Comparison of ENCODE assay signal across 19 cellular contexts in the genomic region with DNA sequence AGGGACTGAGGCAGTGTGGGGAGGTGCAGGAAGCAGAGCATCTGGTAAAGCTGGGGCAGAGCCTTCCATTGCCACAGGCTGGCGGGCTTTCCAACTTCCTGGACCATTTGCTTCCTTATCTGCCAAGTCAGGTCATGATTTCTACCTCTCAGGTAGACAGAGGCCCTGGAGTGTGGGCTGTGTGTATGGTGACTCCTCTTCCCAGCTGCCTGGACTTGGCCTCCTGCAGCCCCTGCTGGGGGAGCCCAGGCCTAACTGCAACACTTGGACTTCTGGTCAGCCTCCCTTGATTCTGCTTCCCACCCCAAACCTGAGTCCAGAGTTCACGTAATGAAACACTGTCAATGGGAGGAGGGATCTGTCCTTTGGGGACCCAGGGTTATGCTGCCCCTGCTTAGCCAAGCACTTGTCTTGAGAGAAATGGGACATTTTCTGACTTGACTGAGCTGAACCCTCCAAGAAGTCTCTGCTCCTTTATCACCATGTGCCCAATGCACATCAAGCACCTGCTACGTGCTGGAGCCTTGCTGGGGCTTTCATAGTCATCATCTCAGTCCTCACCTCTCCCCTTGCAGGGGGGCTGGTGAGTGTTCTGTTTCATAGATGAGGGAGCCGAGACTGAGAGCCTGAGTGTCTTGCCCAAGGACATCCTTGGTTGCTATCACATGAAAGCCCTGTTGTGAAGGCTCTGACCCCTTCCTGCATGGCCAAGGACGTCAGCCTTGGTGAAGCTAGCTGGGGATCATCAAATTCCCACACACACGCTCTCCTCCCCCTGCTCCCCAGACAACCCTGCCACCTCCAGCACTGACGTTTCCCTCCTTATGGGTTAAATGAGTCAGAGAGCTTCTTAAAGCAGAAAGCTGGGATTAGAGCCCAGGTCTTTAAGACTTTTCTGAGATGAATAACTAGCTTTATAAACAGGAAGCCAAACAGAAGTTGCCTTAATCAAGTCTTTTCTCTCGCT. TPM values are rescaled to one million over a fixed set of nuclear protein-coding genes. Genes with fewer than 3 reads are reported as not detected.
A peak's percentile ranks its signal among the peaks of the same experiment; 100 is the strongest.
DNase-seq lines count a peak whose midpoint lies in the region; ATAC-seq and TF ChIP-seq lines count a peak whose summit lies in the region.
"Had no signal": no experiment of that assay in that cellular context is flagged by ENCODE, and none has a peak within 500 bp of the region (broad histone marks: within the 10 kb centered on the region; RNA-seq: fewer than 3 reads in every experiment).

No MANE protein-coding gene starts in this region.

- no peak for TF ChIP-seq EP300 in sigmoid colon (IDR thresholded peaks at IDR 0.05)

- H3K27ac Mint-ChIP-seq in MCF 10A (ENCODE audit: low read depth, unreplicated experiment) (no peak overlapping the region), T-cell (peak overlapping the region; percentile 2 to 30)
- H3K27ac Mint-ChIP-seq: activated CD8-positive, alpha-beta T cell treated with anti-CD3 and anti-CD28 coated beads for 36 hours had no signal

- TF ChIP-seq POLR2A in breast epithelium (IDR thresholded peaks at IDR 0.05) (no peak), sigmoid colon (IDR thresholded peaks at IDR 0.05) (no peak)

- TF ChIP-seq CTCF in MCF 10A (IDR thresholded peaks at IDR 0.05; ENCODE audit: unreplicated experiment) (no peak), breast epithelium (IDR thresholded peaks at IDR 0.05) (no peak), fibroblast of mammary gland (conservative IDR thresholded peaks at IDR 0.05; ENCODE audit: control insufficient read depth, insufficient read depth, low read depth, low read length) (no peak), sigmoid colon (IDR thresholded peaks at IDR 0.05) (no peak)

- H3K4me3 ChIP-seq in breast epithelium (no peak overlapping the region), fibroblast of mammary gland (ENCODE audit: control insufficient read depth, low read depth, low read length) (no peak overlapping the region), sigmoid colon (no peak overlapping the region)
- H3K4me3 ChIP-seq: upper lobe of left lung had no signal

- H3K4me3 Mint-ChIP-seq in MCF 10A (ENCODE audit: unreplicated experiment): no peak overlapping the region
- no peak overlapping the region for H3K4me3 Mint-ChIP-seq in T-cell
- H3K4me3 Mint-ChIP-seq: activated CD8-positive, alpha-beta T cell treated with anti-CD3 and anti-CD28 coated beads for 36 hours had no signal

- WGBS in sigmoid colon, 2 donors: 72 to 80% methylated on average over 8 of the region's 8 CpGs

- DNase-seq in MCF 10A (ENCODE audit: unreplicated experiment): peak; percentile 23
- DNase-seq in breast epithelium (ENCODE audit: low spot score in 2 of 2): no peak
- DNase-seq in T-cell: no peak
- peak; percentile 92 for DNase-seq in fibroblast of mammary gland (ENCODE audit: low read depth)
- no peak for DNase-seq in sigmoid colon
- DNase-seq in left ventricle myocardium superior: no peak
- DNase-seq: activated CD8-positive, alpha-beta T cell treated with anti-CD3 and anti-CD28 coated beads for 36 hours; activated naive CD4-positive, alpha-beta T cell; AML-193; erythroblast; NCI-H345; OCI-M1; T-helper 2 cell; upper lobe of left lung had no signal

- H3K4me1 Mint-ChIP-seq in MCF 10A (ENCODE audit: insufficient read depth, unreplicated experiment): no peaks in the 10 kb centered on the region
- peaks cover 5 to 16% (median 8%) of the 10 kb centered on the region in 3 donors for H3K4me1 Mint-ChIP-seq in T-cell

- H3K27me3 ChIP-seq in breast epithelium: peaks cover 2 to 19% of the 10 kb centered on the region in 2 donors
- H3K27me3 ChIP-seq in sigmoid colon: peaks cover 6 to 31% (median 15%) of the 10 kb centered on the region in 3 donors

- no peaks in the 10 kb centered on the region for H3K9me3 ChIP-seq in breast epithelium
- no peaks in the 10 kb centered on the region for H3K9me3 ChIP-seq in sigmoid colon
- H3K9me3 ChIP-seq: upper lobe of left lung had no signal

- intact Hi-C loops in MCF 10A (cut with micrococcal nuclease): no loop called here
- intact Hi-C loops in breast epithelium (cut with DNase I; ENCODE audit: low total_unique reads): no loop called here
- intact Hi-C loops in sigmoid colon (cut with DNase I): no loop called here
- intact Hi-C loops in left ventricle myocardium superior (cut with micrococcal nuclease): no loop called here

- H3K27me3 Mint-ChIP-seq in MCF 10A (ENCODE audit: insufficient read depth, unreplicated experiment): peaks cover 44% of the 10 kb centered on the region
- H3K27me3 Mint-ChIP-seq in T-cell: peaks cover 26 to 46% of the 10 kb centered on the region in 2 donors

- no peak for ATAC-seq in T-cell (replicated peaks in 1 of 4)
- ATAC-seq in HG03196 (IDR thresholded peaks at IDR 0.05; ENCODE audit: unreplicated experiment): no peak
- no peak for ATAC-seq in GM19023 (IDR thresholded peaks at IDR 0.05; ENCODE audit: unreplicated experiment)
- no peak for ATAC-seq in left ventricle myocardium superior
- ATAC-seq: activated CD8-positive, alpha-beta T cell treated with anti-CD3 and anti-CD28 coated beads for 36 hours had no signal

- no peaks in the 10 kb centered on the region for H3K4me1 ChIP-seq in breast epithelium
- peaks cover 0 to 12% (median 2%) of the 10 kb centered on the region in 4 donors for H3K4me1 ChIP-seq in sigmoid colon

- POLR2A ChIA-PET in MCF 10A (lab: Yijun Ruan, JAX): no interaction called here
- POLR2A ChIA-PET in T-cell (lab: Charles Lee): no interaction called here

- H3K27ac ChIP-seq in breast epithelium: no peak overlapping the region
- no peak overlapping the region for H3K27ac ChIP-seq in sigmoid colon
- H3K27ac ChIP-seq: upper lobe of left lung had no signal

- H3K36me3 Mint-ChIP-seq in MCF 10A (ENCODE audit: insufficient read depth, unreplicated experiment) (peaks cover 5% of the 10 kb centered on the region), T-cell (no peaks in the 10 kb centered on the region)

- H3K9me3 Mint-ChIP-seq in MCF 10A (ENCODE audit: unreplicated experiment) (no peaks in the 10 kb centered on the region), T-cell (no peaks in the 10 kb centered on the region)
- H3K9me3 Mint-ChIP-seq: activated CD8-positive, alpha-beta T cell treated with anti-CD3 and anti-CD28 coated beads for 36 hours had no signal

- BruUV-seq in MCF 10A (replicated peaks; lab: Mats Ljungman, UMichigan): no TSS peak

- H3K36me3 ChIP-seq in breast epithelium (no peaks in the 10 kb centered on the region), sigmoid colon (no peaks in the 10 kb centered on the region)
- H3K36me3 ChIP-seq: upper lobe of left lung had no signal

- CTCF ChIA-PET in MCF 10A (lab: Yijun Ruan, JAX): interaction anchor here (0.7 kb wide), 1 partner anchor 124 kb away, joined by 3 read pairs; no protein-coding TSS in a partner anchor
- CTCF ChIA-PET in T-cell (lab: Charles Lee): interaction anchor here in 1 of 2 donors (0.6 kb wide), 1 partner anchor 29 kb away, joined by 3 read pairs; no protein-coding TSS in a partner anchor

RNA-seq across cellular contexts. Expression of gene CLEC2L, which starts 3.4 kb away (rescaled TPM):
- not detected in 2 replicates for total RNA-seq in MCF 10A (2022)
- total RNA-seq in breast epithelium: not detected
- total RNA-seq in T-cell: not detected
- total RNA-seq in sigmoid colon: 1 to 10 TPM in 1 of 4 donors, not detected in 3; 10.0 TPM
- under 1 TPM in 1 of 3 donors, not detected in 2; 0.38 TPM for polyA plus RNA-seq in sigmoid colon
- not detected for total RNA-seq in left ventricle myocardium superior
- total RNA-seq: activated CD8-positive, alpha-beta T cell treated with anti-CD3 and anti-CD28 coated beads for 36 hours; mucosa of gallbladder; upper lobe of left lung had no signal

RNA-seq across cellular contexts. Expression of gene KLRG2, which starts 43.4 kb away (rescaled TPM):
- total RNA-seq in MCF 10A (2022) (0.19 TPM in 1 of 2 replicates, not detected in the other), breast epithelium (1 to 10 TPM in 1 of 3 donors, under 1 TPM in 2; 0.33 to 1.3 (median 0.48) TPM), T-cell (under 1 TPM in 1 of 5 donors, not detected in 4; 0.12 TPM), sigmoid colon (under 1 TPM in 1 of 4 donors, not detected in 3; 0.28 TPM), left ventricle myocardium superior (not detected)
- polyA plus RNA-seq in sigmoid colon: under 1 TPM in 1 of 3 donors, not detected in 2; 0.04 TPM
- total RNA-seq: cerebellum, G401 had no signal

Comparison
In these comparisons a context has a peak if more than half of its experiments do, and no peak if none do; other contexts are left out.
1. DNase-seq: peak in MCF 10A (single experiment) and fibroblast of mammary gland (single experiment); none in breast epithelium (0 of 2), T-cell (0 of 34), sigmoid colon (single experiment) and left ventricle myocardium superior (single experiment).